ENCODE assay signal across 18 cellular contexts in genomic region chr2:171279983-171280790, GRCh38.
DNase-seq lines count a peak whose midpoint lies in the region; ATAC-seq, FAIRE-seq and TF ChIP-seq lines count a peak whose summit lies in the region.
"Had no signal": no experiment of that assay in that cellular context is flagged by ENCODE, and none has a peak within 500 bp of the region (broad histone marks: within the 10 kb centered on the region; RNA-seq: fewer than 3 reads in every experiment).

No MANE protein-coding gene starts in this region.

- H3K36me3 Mint-ChIP-seq in WTC11 (no peaks in the 10 kb centered on the region; the same call in 1 of the 2 replicates), immature natural killer cell (no peaks in the 10 kb centered on the region)
- H3K36me3 Mint-ChIP-seq: CD14-positive monocyte had no signal

- POLR2A ChIA-PET in WTC11 (lab: Charles Lee), result interaction anchor here (0.6 kb wide), 1 partner anchor 13 kb away, joined by 4 read pairs; no protein-coding TSS in a partner anchor

- ATAC-seq in WTC11, result no peak

- FAIRE-seq in GM12891 (lab: Jason Lieb, UNC), result no peak
- FAIRE-seq: A204.1 had no signal

- no peaks in the 10 kb centered on the region for H3K27me3 ChIP-seq in dorsolateral prefrontal cortex

- DNase-seq in AML-193 (lab: John Stamatoyannopoulos, UW) (peak; percentile 62 to 68), Kasumi-1 (lab: John Stamatoyannopoulos, UW) (peak; percentile 19 to 26), NCI-H82 (lab: John Stamatoyannopoulos, UW) (peak; percentile 59), WTC11 (ENCODE audit: low spot score) (no peak), GM12891 (ENCODE audit: insufficient read length, low spot score) (no peak), immature natural killer cell (no peak), GM13977 (ENCODE audit: low spot score) (no peak), dorsolateral prefrontal cortex (no peak)
- DNase-seq: Caco-2, DND-41, GDM1, GM23248, Karpas-422, NCI-H345, RPMI8226, SW 1271 had no signal

- H3K27ac ChIP-seq in dorsolateral prefrontal cortex, result no peak overlapping the region
- H3K27ac ChIP-seq: GM23248 had no signal

- H3K27me3 Mint-ChIP-seq in WTC11 (ENCODE audit: low read depth) (no peaks in the 10 kb centered on the region), immature natural killer cell (ENCODE audit: low read depth in 3 of 3) (peaks cover 0 to 2% (median 2%) of the 10 kb centered on the region in 3 donors)

- H3K4me3 ChIP-seq in dorsolateral prefrontal cortex, result no peak overlapping the region
- H3K4me3 ChIP-seq: GM23248 had no signal

- 0 out of 2 replicates have a peak overlapping the region, but pooled peaks have one; percentile 20 for H3K27ac Mint-ChIP-seq in WTC11
- no peak overlapping the region for H3K27ac Mint-ChIP-seq in immature natural killer cell
- H3K27ac Mint-ChIP-seq: CD14-positive monocyte had no signal

- in situ Hi-C loops in GM13977 (cut with MboI; ENCODE audit: low pct_unique_long_range_greater_than_20kb, low sequenced_read_pairs, unreplicated experiment), result no loop called here

- TF ChIP-seq CTCF in WTC11 (IDR thresholded peaks at IDR 0.05), result no peak
- no peak for TF ChIP-seq CTCF in GM13977 (IDR thresholded peaks at IDR 0.05; ENCODE audit: extremely low read depth, insufficient read depth, missing control alignments)
- TF ChIP-seq CTCF in dorsolateral prefrontal cortex (IDR thresholded peaks at IDR 0.05 in 54 of 56, conservative IDR thresholded peaks at IDR 0.05 in 2 of 56; ENCODE audit: low read depth in 1 of 56, partially characterized antibody in 56 of 56), result no peak

- peaks cover 10% of the 10 kb centered on the region for H3K9me3 Mint-ChIP-seq in WTC11
- no peaks in the 10 kb centered on the region for H3K9me3 Mint-ChIP-seq in immature natural killer cell

- no peak for TF ChIP-seq POLR2A in GM12891 (IDR thresholded peaks at IDR 0.05; ENCODE audit: low read depth, low read length)

- CTCF ChIA-PET in WTC11 (lab: Charles Lee), result interaction anchor here (1.1 kb wide), 1 partner anchor 13 kb away, joined by 3 read pairs; no protein-coding TSS in a partner anchor

- H3K4me1 Mint-ChIP-seq in WTC11 (peaks cover 28% of the 10 kb centered on the region), immature natural killer cell (no peaks in the 10 kb centered on the region)
- H3K4me1 Mint-ChIP-seq: CD14-positive monocyte had no signal

- H3K4me3 Mint-ChIP-seq in WTC11 (no peak overlapping the region), immature natural killer cell (no peak overlapping the region)
- H3K4me3 Mint-ChIP-seq: CD14-positive monocyte had no signal

- intact Hi-C loops in dorsolateral prefrontal cortex (cut with DNase I), result no loop called here

TF ChIP-seq in WTC11, 78 proteins besides CTCF, POLR2A, EP300 and RAD21:
- no peak for TF ChIP-seq GRHL2 (CRISPR knock-in tag; IDR thresholded peaks at IDR 0.05; ENCODE audit: insufficient replicate concordance, severe bottlenecking)
- no peak for TF ChIP-seq ZNF263 (CRISPR knock-in tag; IDR thresholded peaks at IDR 0.05; ENCODE audit: low read depth)
- no peak for TF ChIP-seq ZNF138 (CRISPR knock-in tag; conservative IDR thresholded peaks at IDR 0.05)
- TF ChIP-seq ARID4B (CRISPR knock-in tag; IDR thresholded peaks at IDR 0.05; ENCODE audit: borderline replicate concordance), result no peak
- TF ChIP-seq CBFB (CRISPR knock-in tag; IDR thresholded peaks at IDR 0.05; ENCODE audit: low read depth), result no peak
- no peak for TF ChIP-seq MYBL2 (CRISPR knock-in tag; IDR thresholded peaks at IDR 0.05)

TF ChIP-seq in GM12891, 5 proteins besides CTCF, POLR2A, EP300 and RAD21:
- TF ChIP-seq POLR2AphosphoS5 (IDR thresholded peaks at IDR 0.05; ENCODE audit: low read depth, low read length) (no peak), POU2F2 (IDR thresholded peaks at IDR 0.05; ENCODE audit: low read depth, low read length) (no peak), PAX5 (IDR thresholded peaks at IDR 0.05; ENCODE audit: insufficient read depth, low read length, severe bottlenecking) (no peak), SPI1 (IDR thresholded peaks at IDR 0.05; ENCODE audit: low read depth, low read length) (no peak), TAF1 (IDR thresholded peaks at IDR 0.05; ENCODE audit: low read depth, low read length) (no peak)
TF ChIP-seq in GM12891: peak in this region for 0.

Comparison
In these comparisons a context has a peak if more than half of its experiments do, and no peak if none do; other contexts are left out.
1. DNase-seq: peak in AML-193 (2 of 2), Kasumi-1 (2 of 2) and NCI-H82 (single experiment); none in WTC11 (single experiment), GM12891 (single experiment), immature natural killer cell (0 of 3), GM13977 (single experiment) and dorsolateral prefrontal cortex (0 of 10).